18 cellular contexts compared by ENCODE assay signal in the genomic region with DNA sequence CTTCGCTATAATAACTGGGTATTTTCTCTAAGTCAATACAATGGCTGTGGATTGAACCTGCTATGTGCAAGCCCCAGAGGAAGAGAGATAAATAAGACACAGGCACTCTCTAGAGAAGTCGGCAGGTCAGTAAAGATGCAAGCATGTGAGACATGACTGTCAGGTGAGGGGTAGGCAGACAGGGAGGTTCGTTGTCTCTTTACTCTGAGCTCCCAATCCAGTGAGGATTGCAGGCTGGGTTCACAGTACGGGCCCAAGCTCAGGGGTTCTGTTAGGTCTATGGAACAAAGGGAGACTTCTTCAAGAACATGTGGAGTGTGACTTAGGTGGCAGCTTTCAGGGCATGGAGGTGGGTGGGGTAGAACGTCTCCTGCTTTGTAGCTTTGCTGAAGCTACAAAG.
DNase-seq lines count a peak whose midpoint lies in the region; TF ChIP-seq lines count a peak whose summit lies in the region.
"Had no signal": no experiment of that assay in that cellular context is flagged by ENCODE, and none has a peak within 500 bp of the region (broad histone marks: within the 10 kb centered on the region; RNA-seq: fewer than 3 reads in every experiment).

No MANE protein-coding gene starts in this region.

- H3K36me3 ChIP-seq in A673 (ENCODE audit: insufficient read depth, low read length, poor library complexity, severe bottlenecking) (peaks cover 11% of the 10 kb centered on the region), SK-N-MC (ENCODE audit: insufficient read depth, low read length) (no peaks in the 10 kb centered on the region), esophagus muscularis mucosa (no peaks in the 10 kb centered on the region)
- H3K36me3 ChIP-seq: BLaER1 treated with 17β-estradiol and CSF1 and Interleukin-3, amounts not matched to agents 10 nM and 100 nM had no signal

- TF ChIP-seq CTCF in A673 (conservative IDR thresholded peaks at IDR 0.05; ENCODE audit: low read depth, low read length): no peak
- TF ChIP-seq CTCF in esophagus muscularis mucosa (IDR thresholded peaks at IDR 0.05): no peak

- CTCF ChIA-PET in A673 (lab: Charles Lee): no interaction called here

- no peak for TF ChIP-seq POLR2A in esophagus muscularis mucosa (IDR thresholded peaks at IDR 0.05; ENCODE audit: low read depth)

- H3K4me3 ChIP-seq in A673 (ENCODE audit: low read depth, low read length, poor library complexity, severe bottlenecking) (no peak overlapping the region), SK-N-MC (peak overlapping the region; percentile 19; the same call in 1 of the 2 replicates), esophagus muscularis mucosa (no peak overlapping the region)
- H3K4me3 ChIP-seq: BLaER1 treated with 17β-estradiol and CSF1 and Interleukin-3, amounts not matched to agents 10 nM and 100 nM had no signal

- 82% methylated on average over 5 of the region's 5 CpGs for WGBS in esophagus muscularis mucosa

- intact Hi-C loops in A673 (cut with micrococcal nuclease; ENCODE audit: unreplicated experiment) (no loop called here), esophagus muscularis mucosa (cut with DNase I) (no loop called here)

- no peak overlapping the region for H3K9ac ChIP-seq in SK-N-MC (ENCODE audit: insufficient read length)
- H3K9ac ChIP-seq: BLaER1 treated with 17β-estradiol and CSF1 and Interleukin-3, amounts not matched to agents 10 nM and 100 nM had no signal

- no peaks in the 10 kb centered on the region for H3K27me3 ChIP-seq in A673 (replicated peaks; ENCODE audit: insufficient read depth, low read depth, low read length, poor library complexity)
- H3K27me3 ChIP-seq in esophagus muscularis mucosa: no peaks in the 10 kb centered on the region
- H3K27me3 ChIP-seq: BLaER1 treated with 17β-estradiol and CSF1 and Interleukin-3, amounts not matched to agents 10 nM and 100 nM had no signal

- DNase-seq in A673 (ENCODE audit: low spot score) (no peak), NCI-H2227 treated with DMSO at 0.1 percent for 48 hours (lab: John Stamatoyannopoulos, UW) (peak; percentile 35), SK-N-MC (ENCODE audit: low read depth, low spot score) (no peak), esophagus muscularis mucosa (ENCODE audit: extremely low spot score) (peak; percentile 68), amygdala (lab: John Stamatoyannopoulos, UW) (no peak), amniotic stem cell (lab: John Stamatoyannopoulos, UW) (no peak), 8988T (no peak), NCI-H1105 treated with DMSO at 0.1 percent for 48 hours (lab: John Stamatoyannopoulos, UW) (no peak)
- DNase-seq: AML-193; Caco-2; Calu3; CD4-positive, alpha-beta T cell; CD8-positive, alpha-beta T cell; DMS79 treated with DMSO at 0.1 percent for 48 hours; GF-D8 had no signal

- H3K9me3 ChIP-seq in A673 (ENCODE audit: low read depth, low read length, poor library complexity, severe bottlenecking) (no peaks in the 10 kb centered on the region), SK-N-MC (ENCODE audit: low read depth, low read length) (no peaks in the 10 kb centered on the region), esophagus muscularis mucosa (no peaks in the 10 kb centered on the region)
- H3K9me3 ChIP-seq: BLaER1 treated with 17β-estradiol and CSF1 and Interleukin-3, amounts not matched to agents 10 nM and 100 nM; Caco-2 had no signal

- TF ChIP-seq EP300 in esophagus muscularis mucosa (IDR thresholded peaks at IDR 0.05): no peak

- H3K4me1 ChIP-seq in A673 (ENCODE audit: insufficient read depth, low read length, poor library complexity, severe bottlenecking) (peaks cover 21% of the 10 kb centered on the region), esophagus muscularis mucosa (no peaks in the 10 kb centered on the region)
- H3K4me1 ChIP-seq: BLaER1 treated with 17β-estradiol and CSF1 and Interleukin-3, amounts not matched to agents 10 nM and 100 nM; Caco-2 had no signal

- no TSS peak for BruUV-seq in A673 (replicated peaks; lab: Mats Ljungman, UMichigan)

- POLR2A ChIA-PET in A673 (lab: Charles Lee; ENCODE audit: low non-redundant PET): interaction anchor here (0.8 kb wide), 1 partner anchor 30 kb away, joined by 3 read pairs; no protein-coding TSS in a partner anchor

- H3K27ac ChIP-seq in A673 (ENCODE audit: low read depth, low read length, poor library complexity, severe bottlenecking): peak overlapping the region; percentile 29
- peak overlapping the region; percentile 74 for H3K27ac ChIP-seq in SK-N-MC
- no peak overlapping the region for H3K27ac ChIP-seq in esophagus muscularis mucosa (replicated peaks in 1 of 4)
- H3K27ac ChIP-seq: 22Rv1; BLaER1 treated with 17β-estradiol and CSF1 and Interleukin-3, amounts not matched to agents 10 nM and 100 nM; C4-2B had no signal

Comparison
In these comparisons a context has a peak if more than half of its experiments do, and no peak if none do; other contexts are left out.
1. DNase-seq: peak in NCI-H2227 treated with DMSO at 0.1 percent for 48 hours (single experiment) and esophagus muscularis mucosa (single experiment); none in A673 (single experiment), SK-N-MC (single experiment), amygdala (0 of 56), amniotic stem cell (single experiment), 8988T (single experiment) and NCI-H1105 treated with DMSO at 0.1 percent for 48 hours (single experiment).
2. H3K27ac ChIP-seq: peak in A673 (single experiment) and SK-N-MC (single experiment); none in esophagus muscularis mucosa (0 of 4).